In genomic region chr2:71353247-71353646, GRCh38 we compare ENCODE assay signal across 15 cellular contexts. TPM values are rescaled to one million over a fixed set of nuclear protein-coding genes. Genes with fewer than 3 reads are reported as not detected.
DNase-seq lines count a peak whose midpoint lies in the region; ATAC-seq lines count a peak whose summit lies in the region.
"Had no signal": no experiment of that assay in that cellular context is flagged by ENCODE, and none has a peak within 500 bp of the region (broad histone marks: within the 10 kb centered on the region; RNA-seq: fewer than 3 reads in every experiment).

No MANE protein-coding gene starts in this region.

- peak overlapping the region; percentile 53 to 68 for H3K4me3 Mint-ChIP-seq in activated T-cell treated with anti-CD3 and anti-CD28 coated beads, Interleukin-2, amount 50 U/mL, for 72 hours
- H3K4me3 Mint-ChIP-seq in stimulated activated naive CD8-positive, alpha-beta T cell treated with anti-CD3 and anti-CD28 coated beads, Interleukin-15, Interleukin-2, amounts not matched to agents 100 ng/mL and 50 ng/mL, for 24 hours = no peak overlapping the region
- H3K4me3 Mint-ChIP-seq: dendritic cell treated with granulocyte-macrophage colony-stimulating factor and Interleukin-4, amounts not matched to agents 40 ng/mL and 50 ng/mL, for 4 days; mesothelial cell of epicardium had no signal

- peak in 1 of 2 donors; percentile 7 for DNase-seq in activated T-cell treated with anti-CD3 and anti-CD28 coated beads, Interleukin-2, amount 50 U/mL, for 72 hours
- no peak for DNase-seq in activated T-cell treated with anti-CD3 and anti-CD28 coated beads, Interleukin-2, amount 50 U/mL, for 48 hours
- DNase-seq in NCI-H69 (lab: John Stamatoyannopoulos, UW) (no peak), NCI-H2196 (lab: John Stamatoyannopoulos, UW; ENCODE audit: unreplicated experiment) (no peak)
- DNase-seq: activated CD4-positive, alpha-beta T cell treated with anti-CD3 and anti-CD28 coated beads, Interleukin-2, amount 50 U/mL, for 48 hours; amygdala; DMS79; Kasumi-1 had no signal

- no peaks in the 10 kb centered on the region for H3K9me3 Mint-ChIP-seq in activated T-cell treated with anti-CD3 and anti-CD28 coated beads, Interleukin-2, amount 50 U/mL, for 72 hours
- no peaks in the 10 kb centered on the region for H3K9me3 Mint-ChIP-seq in stimulated activated naive CD8-positive, alpha-beta T cell treated with anti-CD3 and anti-CD28 coated beads, Interleukin-15, Interleukin-2, amounts not matched to agents 100 ng/mL and 50 ng/mL, for 24 hours
- H3K9me3 Mint-ChIP-seq: dendritic cell treated with granulocyte-macrophage colony-stimulating factor and Interleukin-4, amounts not matched to agents 40 ng/mL and 50 ng/mL, for 4 days; mesothelial cell of epicardium had no signal

- peaks cover 10 to 31% of the 10 kb centered on the region in 2 donors for H3K36me3 Mint-ChIP-seq in activated T-cell treated with anti-CD3 and anti-CD28 coated beads, Interleukin-2, amount 50 U/mL, for 72 hours (ENCODE audit: insufficient read depth in 2 of 2)
- H3K36me3 Mint-ChIP-seq in stimulated activated naive CD8-positive, alpha-beta T cell treated with anti-CD3 and anti-CD28 coated beads, Interleukin-15, Interleukin-2, amounts not matched to agents 100 ng/mL and 50 ng/mL, for 24 hours (ENCODE audit: low read depth) = peaks cover 67% of the 10 kb centered on the region

- peaks cover 43% of the 10 kb centered on the region for H3K4me1 Mint-ChIP-seq in activated T-cell treated with anti-CD3 and anti-CD28 coated beads, Interleukin-2, amount 50 U/mL, for 72 hours (ENCODE audit: low read depth)
- peaks cover 59% of the 10 kb centered on the region for H3K4me1 Mint-ChIP-seq in stimulated activated naive CD8-positive, alpha-beta T cell treated with anti-CD3 and anti-CD28 coated beads, Interleukin-15, Interleukin-2, amounts not matched to agents 100 ng/mL and 50 ng/mL, for 24 hours (ENCODE audit: low read depth)

- peak; percentile 81 to 96 for ATAC-seq in activated T-cell treated with anti-CD3 and anti-CD28 coated beads, Interleukin-2, amount 50 U/mL, for 72 hours (replicated peaks in 1 of 2)
- ATAC-seq in GM21515 (IDR thresholded peaks at IDR 0.05; ENCODE audit: unreplicated experiment) (peak; percentile 66), HG03558 (IDR thresholded peaks at IDR 0.05; ENCODE audit: extremely low read depth, unreplicated experiment) (peak; percentile 71), HG03196 (IDR thresholded peaks at IDR 0.05; ENCODE audit: unreplicated experiment) (no peak)
- ATAC-seq: Panc1 had no signal

- H3K27ac Mint-ChIP-seq in activated T-cell treated with anti-CD3 and anti-CD28 coated beads, Interleukin-2, amount 50 U/mL, for 72 hours = peak overlapping the region; percentile 40
- peak overlapping the region; percentile 38 for H3K27ac Mint-ChIP-seq in stimulated activated naive CD8-positive, alpha-beta T cell treated with anti-CD3 and anti-CD28 coated beads, Interleukin-15, Interleukin-2, amounts not matched to agents 100 ng/mL and 50 ng/mL, for 24 hours
- H3K27ac Mint-ChIP-seq: dendritic cell treated with granulocyte-macrophage colony-stimulating factor and Interleukin-4, amounts not matched to agents 40 ng/mL and 50 ng/mL, for 4 days; mesothelial cell of epicardium had no signal

- H3K27me3 Mint-ChIP-seq in activated T-cell treated with anti-CD3 and anti-CD28 coated beads, Interleukin-2, amount 50 U/mL, for 72 hours (ENCODE audit: low read depth) = no peaks in the 10 kb centered on the region
- no peaks in the 10 kb centered on the region for H3K27me3 Mint-ChIP-seq in stimulated activated naive CD8-positive, alpha-beta T cell treated with anti-CD3 and anti-CD28 coated beads, Interleukin-15, Interleukin-2, amounts not matched to agents 100 ng/mL and 50 ng/mL, for 24 hours
- H3K27me3 Mint-ChIP-seq: dendritic cell treated with granulocyte-macrophage colony-stimulating factor and Interleukin-4, amounts not matched to agents 40 ng/mL and 50 ng/mL, for 4 days had no signal

RNA-seq across cellular contexts. Expression of gene ZNF638, which starts 21.7 kb away (rescaled TPM):
- total RNA-seq in activated T-cell treated with anti-CD3 and anti-CD28 coated beads, Interleukin-2, amount 50 U/mL, for 72 hours = 100 to 1,000 TPM; 107 to 111 TPM
